23 cellular contexts compared by ENCODE assay signal in genomic region chr1:9039761-9040658, GRCh38. TPM values are rescaled to one million over a fixed set of nuclear protein-coding genes. Genes with fewer than 3 reads are reported as not detected.
DNase-seq lines count a peak whose midpoint lies in the region; ATAC-seq, FAIRE-seq and TF ChIP-seq lines count a peak whose summit lies in the region.
"Had no signal": no experiment of that assay in that cellular context is flagged by ENCODE, and none has a peak within 500 bp of the region (broad histone marks: within the 10 kb centered on the region; RNA-seq: fewer than 3 reads in every experiment).

No MANE protein-coding gene starts in this region.

- no peak overlapping the region for H3K4ac ChIP-seq in mesendoderm (ENCODE audit: low read depth, low read length)

- TF ChIP-seq POLR2A in HepG2 (IDR thresholded peaks at IDR 0.05; ENCODE audit: insufficient read depth in 1 of 2, low read depth in 2 of 2, low read length in 2 of 2) (no peak), right lobe of liver (IDR thresholded peaks at IDR 0.05) (no peak)

- H3K9ac ChIP-seq in HepG2 (ENCODE audit: insufficient read depth, low read depth, low read length) = no peak overlapping the region
- H3K9ac ChIP-seq in mesendoderm (ENCODE audit: low read length) = no peak overlapping the region
- H3K9ac ChIP-seq: BLaER1 treated with 17β-estradiol and CSF1 and Interleukin-3, amounts not matched to agents 10 nM and 100 nM had no signal

- FAIRE-seq in HepG2 (lab: Jason Lieb, UNC) = no peak
- FAIRE-seq: HTR-8/SVneo, K562 had no signal

- H3K27ac ChIP-seq in HepG2 (ENCODE audit: extremely low read length, insufficient read depth, low read length) (no peak overlapping the region), right lobe of liver (no peak overlapping the region), aorta (ENCODE audit: low read depth in 1 of 2, low read length in 2 of 2) (no peak overlapping the region), mesendoderm (ENCODE audit: low read depth, low read length) (no peak overlapping the region)
- H3K27ac ChIP-seq: BLaER1 treated with 17β-estradiol and CSF1 and Interleukin-3, amounts not matched to agents 10 nM and 100 nM had no signal

- no peak for TF ChIP-seq RAD21 in HepG2 (CRISPR knock-in tag; IDR thresholded peaks at IDR 0.05)

- intact Hi-C loops in HepG2 (cut with micrococcal nuclease; ENCODE audit: unreplicated experiment) = no loop called here
- intact Hi-C loops in right lobe of liver (cut with DNase I) = no loop called here
- intact Hi-C loops in posterior vena cava (cut with DNase I) = no loop called here
- intact Hi-C loops in aorta (cut with DNase I) = no loop called here

- H3K18ac ChIP-seq in mesendoderm (ENCODE audit: low read length) = no peak overlapping the region

- no peak overlapping the region for H2BK5ac ChIP-seq in mesendoderm (ENCODE audit: low read length)

- H2AFZ ChIP-seq in HepG2 (ENCODE audit: low read length) = no peak overlapping the region

- no peak overlapping the region for H2BK15ac ChIP-seq in mesendoderm (replicated peaks; ENCODE audit: low read depth)

- TF ChIP-seq EP300 in HepG2 (IDR thresholded peaks at IDR 0.05; ENCODE audit: low read depth in 2 of 2, low read length in 2 of 2) (no peak), HepG2 (CRISPR knock-in tag; IDR thresholded peaks at IDR 0.05; ENCODE audit: borderline replicate concordance) (no peak)

- no peaks in the 10 kb centered on the region for H4K20me1 ChIP-seq in HepG2 (ENCODE audit: insufficient read depth, low read length)

- WGBS in HepG2 (ENCODE audit: low lambda C conversion rate) = 70% methylated on average over 27 of the region's 55 CpGs
- 81% methylated on average over 14 of the region's 55 CpGs for WGBS in right lobe of liver (ENCODE audit: insufficient coverage, low coverage, low lambda C conversion rate, missing lambda C conversion rate)
- WGBS in aorta, 2 donors = 70 to 74% methylated on average over 51 to 55 of the region's 55 CpGs
- no CpG with 5 or more reads among the region's 55 CpGs for WGBS in mesendoderm (ENCODE audit: extremely low coverage, insufficient coverage, low lambda C conversion rate)

- DNase-seq in HepG2 (ENCODE audit: low spot score) (no peak), right lobe of liver (no peak), dermis blood vessel endothelial cell (peak; percentile 6), posterior vena cava (ENCODE audit: low spot score) (peak; percentile 71), aorta (peak in 1 of 2 donors; percentile 35), Ammon's horn (ENCODE audit: low spot score) (no peak), mesendoderm (no peak), T-helper 9 cell (no peak)
- DNase-seq: Calu3; CD8-positive, alpha-beta T cell; NCI-H1105 treated with DMSO at 0.1 percent for 48 hours; NCI-H1694; NCI-H2107; NCI-H510A; NCI-H748 treated with DMSO at 0.1 percent for 48 hours; NK-92 treated with Interleukin-12 subunit alpha and Interleukin-12 subunit beta, amount 100 ng/mL, for 24 hours; SHP77 treated with DMSO at 0.1 percent for 48 hours had no signal

- in situ Hi-C loops in HepG2 (cut with HindIII; ENCODE audit: extremely low pct_ligation_motif_present, low pct_unique_long_range_greater_than_20kb) = no loop called here

- H3K79me2 ChIP-seq in HepG2 (ENCODE audit: insufficient read depth, low read length) (no peaks in the 10 kb centered on the region), mesendoderm (ENCODE audit: control insufficient read depth, insufficient read depth, low read length) (no peaks in the 10 kb centered on the region)

- no peak overlapping the region for H3K56ac ChIP-seq in mesendoderm (ENCODE audit: low read length)

- no peak overlapping the region for H3K23ac ChIP-seq in mesendoderm (ENCODE audit: low read length)

- H3K4me1 ChIP-seq in HepG2 (ENCODE audit: insufficient read depth, low read length) (no peaks in the 10 kb centered on the region), right lobe of liver (no peaks in the 10 kb centered on the region), aorta (ENCODE audit: control insufficient read depth in 1 of 2, insufficient read depth in 2 of 2, low read length in 2 of 2) (no peaks in the 10 kb centered on the region), mesendoderm (ENCODE audit: control insufficient read depth, low read depth, low read length) (no peaks in the 10 kb centered on the region)

- H3K9me3 ChIP-seq in HepG2 (ENCODE audit: low read length) (no peaks in the 10 kb centered on the region), right lobe of liver (peaks cover 0 to 3% (median 0%) of the 10 kb centered on the region in 4 donors), aorta (ENCODE audit: control insufficient read depth, low read length) (peaks cover 4% of the 10 kb centered on the region)

- no peak overlapping the region for H3K4me3 ChIP-seq in HepG2 (replicated peaks in 1 of 3; ENCODE audit: insufficient read depth in 1 of 3, low read depth in 2 of 3, low read length in 3 of 3)
- no peak overlapping the region for H3K4me3 ChIP-seq in right lobe of liver
- H3K4me3 ChIP-seq in aorta (ENCODE audit: low read length in 2 of 2) = no peak overlapping the region
- no peak overlapping the region for H3K4me3 ChIP-seq in mesendoderm (ENCODE audit: low read length)
- H3K4me3 ChIP-seq: BLaER1 treated with 17β-estradiol and CSF1 and Interleukin-3, amounts not matched to agents 10 nM and 100 nM; K562 had no signal

- H3K36me3 ChIP-seq in HepG2 (replicated peaks in 1 of 2; ENCODE audit: control insufficient read depth in 1 of 2, insufficient read depth in 2 of 2, low read length in 2 of 2) = no peaks in the 10 kb centered on the region
- no peaks in the 10 kb centered on the region for H3K36me3 ChIP-seq in right lobe of liver
- H3K36me3 ChIP-seq in aorta (ENCODE audit: control insufficient read depth in 1 of 2, insufficient read depth in 2 of 2, low read length in 1 of 2) = no peaks in the 10 kb centered on the region
- H3K36me3 ChIP-seq in mesendoderm (ENCODE audit: control insufficient read depth, insufficient read depth, low read length) = no peaks in the 10 kb centered on the region

- H3K27me3 ChIP-seq in HepG2 (ENCODE audit: control insufficient read depth in 1 of 2, insufficient read depth in 2 of 2, low read length in 2 of 2) (peaks cover 1 to 17% of the 10 kb centered on the region in 2 experiments; a peak in 4 of 5 replicates), right lobe of liver (no peaks in the 10 kb centered on the region), aorta (ENCODE audit: control insufficient read depth in 1 of 2, insufficient read depth in 2 of 2, low read length in 1 of 2) (no peaks in the 10 kb centered on the region), mesendoderm (ENCODE audit: insufficient read depth, low read length, poor library complexity) (no peaks in the 10 kb centered on the region)
- H3K27me3 ChIP-seq: BLaER1 treated with 17β-estradiol and CSF1 and Interleukin-3, amounts not matched to agents 10 nM and 100 nM had no signal

- no peak overlapping the region for H4K8ac ChIP-seq in mesendoderm (ENCODE audit: low read depth, low read length)

- H3K4me2 ChIP-seq in HepG2 (ENCODE audit: low read depth, low read length) = no peak overlapping the region
- no peak overlapping the region for H3K4me2 ChIP-seq in mesendoderm (ENCODE audit: low read length)
- H3K4me2 ChIP-seq: BLaER1 treated with 17β-estradiol and CSF1 and Interleukin-3, amounts not matched to agents 10 nM and 100 nM had no signal

- TF ChIP-seq CTCF in HepG2 (CRISPR knock-in tag; IDR thresholded peaks at IDR 0.05) (no peak), right lobe of liver (IDR thresholded peaks at IDR 0.05) (no peak)

- ATAC-seq in HepG2 = no peak; the same call in 2 of the 3 replicates
- no peak for ATAC-seq in right lobe of liver
- ATAC-seq in aorta (ENCODE audit: low FRiP score) = peak; percentile 29
- ATAC-seq: CD8-positive, alpha-beta T cell; HCT116; K562 had no signal

- no peaks in the 10 kb centered on the region for H3K79me1 ChIP-seq in mesendoderm (ENCODE audit: low read length)

- no TSS peak for BruUV-seq in HepG2 (replicated peaks; lab: Mats Ljungman, UMichigan)

- no peak overlapping the region for H4K5ac ChIP-seq in mesendoderm (ENCODE audit: low read length)

- H2BK120ac ChIP-seq in mesendoderm (ENCODE audit: low read depth, low read length) = no peak overlapping the region

- no peak overlapping the region for H2AK5ac ChIP-seq in mesendoderm (ENCODE audit: low read length)

- CTCF ChIA-PET in HepG2 (lab: Yijun Ruan, JAX; ENCODE audit: low intra/inter-chr PET ratio, low total read pairs) = no interaction called here

- POLR2A ChIA-PET in HepG2 (lab: Yijun Ruan, JAX) = no interaction called here

RNA-seq across cellular contexts. Expression of gene SLC2A7, which starts 13.8 kb away (rescaled TPM):
- not detected in 2 replicates for total RNA-seq in HepG2 (2016; rRNA removed; fragmentation: Illumina TruSeq; extraction: Trizol)
- not detected in 2 replicates for total RNA-seq in HepG2 (2016; cell fraction: cytosol; rRNA removed; fragmentation: Illumina TruSeq; extraction: Trizol; ENCODE audit: low read depth)
- total RNA-seq in HepG2 (2016; cell fraction: insoluble cytoplasmic fraction; rRNA removed; fragmentation: Illumina TruSeq; extraction: Trizol) = not detected in 2 replicates
- not detected in 2 replicates for total RNA-seq in HepG2 (2016; cell fraction: membrane; rRNA removed; fragmentation: Illumina TruSeq; extraction: Trizol)
- total RNA-seq in HepG2 (2016; cell fraction: nucleus; rRNA removed; fragmentation: Illumina TruSeq; extraction: Trizol) = not detected in 2 replicates
- not detected in 2 replicates for polyA plus RNA-seq in HepG2 (2011; rRNA removed)
- polyA plus RNA-seq in HepG2 (2011; cell fraction: cytosol; rRNA removed) = not detected in 2 replicates
- not detected in 2 replicates for polyA plus RNA-seq in HepG2 (2011; cell fraction: nucleus; rRNA removed)
- polyA plus RNA-seq in HepG2 (2012) = not detected in 2 replicates
- polyA plus RNA-seq in HepG2 (2016; cell fraction: cytosol; fragmentation: Illumina TruSeq; extraction: Trizol; ENCODE audit: low read depth) = not detected in 2 replicates
- polyA plus RNA-seq in HepG2 (2016; cell fraction: insoluble cytoplasmic fraction; fragmentation: Illumina TruSeq; extraction: Trizol; ENCODE audit: low read depth) = not detected in 2 replicates
- not detected in 2 replicates for polyA plus RNA-seq in HepG2 (2016; cell fraction: membrane; fragmentation: Illumina TruSeq; extraction: Trizol; ENCODE audit: low read depth)
- polyA plus RNA-seq in HepG2 (2016; cell fraction: nucleus; fragmentation: Illumina TruSeq; extraction: Trizol; ENCODE audit: insufficient read depth, low read depth) = not detected in 2 replicates
- polyA minus RNA-seq in HepG2 (2011; rRNA and poly(A)+ RNA removed; ENCODE audit: low replicate concordance) = not detected in 2 replicates
- not detected in 2 replicates for polyA minus RNA-seq in HepG2 (2011; cell fraction: cytosol; rRNA and poly(A)+ RNA removed)
- polyA minus RNA-seq in HepG2 (2011; cell fraction: nucleus; rRNA and poly(A)+ RNA removed) = not detected in 2 replicates
- not detected for total RNA-seq in right lobe of liver
- total RNA-seq in dermis blood vessel endothelial cell = 0.17 TPM in 1 of 2 replicates, not detected in the other
- not detected for total RNA-seq in posterior vena cava
- total RNA-seq in aorta = not detected
- polyA plus RNA-seq in aorta = not detected
- not detected for polyA plus RNA-seq in mesendoderm (2013, experiment 1 of 2)
- polyA plus RNA-seq in mesendoderm (2013, experiment 2 of 2) = not detected
- total RNA-seq: A673; Calu3; CD8-positive, alpha-beta T cell; G401; K562 had no signal
- polyA plus RNA-seq: K562 had no signal

RNA-seq across cellular contexts. Expression of gene SLC2A5, which starts 29.4 kb away (rescaled TPM):
- 0.04 TPM in 1 of 2 replicates, not detected in the other for total RNA-seq in HepG2 (2016; rRNA removed; fragmentation: Illumina TruSeq; extraction: Trizol)
- total RNA-seq in HepG2 (2016; cell fraction: cytosol; rRNA removed; fragmentation: Illumina TruSeq; extraction: Trizol; ENCODE audit: low read depth) = not detected in 2 replicates
- not detected in 2 replicates for total RNA-seq in HepG2 (2016; cell fraction: insoluble cytoplasmic fraction; rRNA removed; fragmentation: Illumina TruSeq; extraction: Trizol)
- total RNA-seq in HepG2 (2016; cell fraction: membrane; rRNA removed; fragmentation: Illumina TruSeq; extraction: Trizol) = not detected in 2 replicates
- total RNA-seq in HepG2 (2016; cell fraction: nucleus; rRNA removed; fragmentation: Illumina TruSeq; extraction: Trizol) = not detected in 2 replicates
- polyA plus RNA-seq in HepG2 (2011; rRNA removed) = 0.54 and 0.80 TPM in 2 replicates
- polyA plus RNA-seq in HepG2 (2011; cell fraction: cytosol; rRNA removed) = 0.27 and 0.46 TPM in 2 replicates
- polyA plus RNA-seq in HepG2 (2011; cell fraction: nucleus; rRNA removed) = 2.7 and 3.8 TPM in 2 replicates
- 0.16 and 0.68 TPM in 2 replicates for polyA plus RNA-seq in HepG2 (2012)
- polyA plus RNA-seq in HepG2 (2016; cell fraction: cytosol; fragmentation: Illumina TruSeq; extraction: Trizol; ENCODE audit: low read depth) = not detected in 2 replicates
- polyA plus RNA-seq in HepG2 (2016; cell fraction: insoluble cytoplasmic fraction; fragmentation: Illumina TruSeq; extraction: Trizol; ENCODE audit: low read depth) = not detected in 2 replicates
- not detected in 2 replicates for polyA plus RNA-seq in HepG2 (2016; cell fraction: membrane; fragmentation: Illumina TruSeq; extraction: Trizol; ENCODE audit: low read depth)
- polyA plus RNA-seq in HepG2 (2016; cell fraction: nucleus; fragmentation: Illumina TruSeq; extraction: Trizol; ENCODE audit: insufficient read depth, low read depth) = not detected in 2 replicates
- 0.24 TPM in 1 of 2 replicates, not detected in the other for polyA minus RNA-seq in HepG2 (2011; rRNA and poly(A)+ RNA removed; ENCODE audit: low replicate concordance)
- 0.99 TPM in 1 of 2 replicates, not detected in the other for polyA minus RNA-seq in HepG2 (2011; cell fraction: cytosol; rRNA and poly(A)+ RNA removed)
- polyA minus RNA-seq in HepG2 (2011; cell fraction: nucleus; rRNA and poly(A)+ RNA removed) = 1.2 TPM in 1 of 2 replicates, not detected in the other
- total RNA-seq in right lobe of liver = 1 to 10 TPM in 1 of 6 experiments, under 1 TPM in 5; 0.19 to 3.5 (median 0.30) TPM
- 0.34 TPM in 1 of 2 replicates, not detected in the other for total RNA-seq in dermis blood vessel endothelial cell
- total RNA-seq in posterior vena cava = 1 to 10 TPM; 2.0 to 3.2 TPM
- 10 to 100 TPM in 1 of 2 donors, 1 to 10 TPM in 1; 5.8 to 17.5 TPM for total RNA-seq in aorta
- 10 to 100 TPM in 1 of 2 donors, under 1 TPM in 1; 0.31 to 10.5 TPM for polyA plus RNA-seq in aorta
- 0.04 TPM for polyA plus RNA-seq in mesendoderm (2013, experiment 1 of 2)
- polyA plus RNA-seq in mesendoderm (2013, experiment 2 of 2) = 0.01 TPM
- total RNA-seq: A673; CD8-positive, alpha-beta T cell; K562 had no signal

Comparison
In these comparisons a context has a peak if more than half of its experiments do, and no peak if none do; other contexts are left out.
1. DNase-seq: peak in dermis blood vessel endothelial cell (single experiment) and posterior vena cava (single experiment); none in HepG2 (single experiment), right lobe of liver (0 of 3), Ammon's horn (single experiment), mesendoderm (single experiment) and T-helper 9 cell (single experiment).